8 cellular contexts compared by ENCODE assay signal in the genomic region with DNA sequence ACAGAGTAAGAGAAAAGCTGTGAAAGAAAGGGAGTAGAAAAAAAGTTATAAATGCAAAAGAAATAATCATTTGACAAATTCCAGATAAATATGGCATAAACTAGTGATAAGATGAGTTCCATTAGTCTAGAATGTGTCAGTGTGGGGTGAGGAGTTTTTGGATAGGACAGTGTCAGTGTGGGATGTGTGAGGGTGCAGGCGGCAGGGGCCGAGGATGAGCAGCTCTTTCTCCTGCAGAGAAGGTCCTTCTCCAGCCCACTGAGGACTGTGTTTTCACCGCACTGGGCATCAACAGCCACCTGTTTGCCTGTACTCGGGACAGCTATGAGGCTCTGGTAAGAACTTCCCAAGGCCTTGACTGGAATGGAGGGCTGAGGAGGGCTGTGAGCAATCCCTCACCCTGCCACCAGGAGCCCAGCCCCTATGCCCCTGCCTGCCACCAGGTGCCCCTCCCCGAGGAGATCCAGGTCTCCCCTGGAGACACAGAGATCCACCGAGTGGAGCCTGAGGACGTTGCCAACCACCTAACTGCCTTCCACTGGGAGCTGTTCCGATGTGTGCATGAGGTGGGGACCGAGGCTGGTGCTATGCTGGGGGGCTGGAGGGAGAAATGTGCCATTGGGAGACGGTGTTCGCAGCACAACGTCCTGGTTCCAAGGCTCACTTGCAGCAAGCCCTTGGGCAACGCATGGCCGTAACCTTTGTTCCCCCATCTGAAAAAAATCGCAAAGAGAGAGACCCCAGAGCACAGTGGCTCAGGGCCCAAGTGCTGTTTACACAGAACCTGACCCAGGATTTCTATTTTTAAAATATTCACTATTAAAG. TPM values are rescaled to one million over a fixed set of nuclear protein-coding genes. Genes with fewer than 3 reads are reported as not detected.
A peak's percentile ranks its signal among the peaks of the same experiment; 100 is the strongest.
DNase-seq lines count a peak whose midpoint lies in the region; ATAC-seq and TF ChIP-seq lines count a peak whose summit lies in the region.

No MANE protein-coding gene starts in this region.

- peak overlapping the region; percentile 78 to 86 (median 82) for H3K4me3 Mint-ChIP-seq in CD4-positive, alpha-beta memory T cell
- peak overlapping the region; percentile 77 to 94 (median 86) for H3K4me3 Mint-ChIP-seq in IgD-negative memory B cell
- peak overlapping the region; percentile 57 for H3K4me3 Mint-ChIP-seq in activated CD4-positive, alpha-beta memory T cell treated with anti-CD3 and anti-CD28 coated beads for 36 hours
- H3K4me3 Mint-ChIP-seq in stimulated activated effector memory CD8-positive, alpha-beta T cell treated with anti-CD3 and anti-CD28 coated beads, Interleukin-12 subunit alpha, Interleukin-12 subunit beta, amount 100 ng/mL, for 72 hours = peak overlapping the region; percentile 82

- no peak overlapping the region for H3K27ac ChIP-seq in CD4-positive, alpha-beta memory T cell (ENCODE audit: low read depth, low read length)

- peak; percentile 51 for ATAC-seq in stimulated activated effector memory CD8-positive, alpha-beta T cell treated with anti-CD3 and anti-CD28 coated beads, Interleukin-12 subunit alpha, Interleukin-12 subunit beta, amount 100 ng/mL, for 72 hours

- no peaks in the 10 kb centered on the region for H3K27me3 ChIP-seq in CD4-positive, alpha-beta memory T cell (ENCODE audit: insufficient read depth, low read length)

- peaks cover 6% of the 10 kb centered on the region for H3K4me1 ChIP-seq in CD4-positive, alpha-beta memory T cell (ENCODE audit: insufficient read depth, low read length)

- H3K4me1 Mint-ChIP-seq in CD4-positive, alpha-beta memory T cell = peaks cover 0 to 11% (median 7%) of the 10 kb centered on the region in 4 donors
- peaks cover 5 to 7% (median 5%) of the 10 kb centered on the region in 3 donors for H3K4me1 Mint-ChIP-seq in IgD-negative memory B cell
- peaks cover 8% of the 10 kb centered on the region for H3K4me1 Mint-ChIP-seq in activated CD4-positive, alpha-beta memory T cell treated with anti-CD3 and anti-CD28 coated beads for 36 hours (ENCODE audit: low read depth)
- H3K4me1 Mint-ChIP-seq in stimulated activated effector memory CD8-positive, alpha-beta T cell treated with anti-CD3 and anti-CD28 coated beads, Interleukin-12 subunit alpha, Interleukin-12 subunit beta, amount 100 ng/mL, for 72 hours = peaks cover 5% of the 10 kb centered on the region

- DNase-seq in CD4-positive, alpha-beta memory T cell = peak in 1 of 5 donors; percentile 14
- peak; percentile 38 for DNase-seq in activated CD4-positive, alpha-beta memory T cell treated with anti-CD3 and anti-CD28 coated beads for 36 hours
- DNase-seq in fibroblast of villous mesenchyme (ENCODE audit: low read depth) (no peak), GM03348 (ENCODE audit: low spot score) (no peak), cerebellar cortex (ENCODE audit: low spot score) (no peak), NCI-H187 (lab: John Stamatoyannopoulos, UW) (no peak)
- DNase-seq in stimulated activated effector memory CD8-positive, alpha-beta T cell treated with anti-CD3 and anti-CD28 coated beads, Interleukin-12 subunit alpha, Interleukin-12 subunit beta, amount 100 ng/mL, for 72 hours (ENCODE audit: low spot score in 2 of 2) = no peak

- peaks cover 0 to 2% of the 10 kb centered on the region in 2 donors for H3K36me3 Mint-ChIP-seq in CD4-positive, alpha-beta memory T cell
- no peaks in the 10 kb centered on the region for H3K36me3 Mint-ChIP-seq in IgD-negative memory B cell
- H3K36me3 Mint-ChIP-seq in activated CD4-positive, alpha-beta memory T cell treated with anti-CD3 and anti-CD28 coated beads for 36 hours = peaks cover 2% of the 10 kb centered on the region
- no peaks in the 10 kb centered on the region for H3K36me3 Mint-ChIP-seq in stimulated activated effector memory CD8-positive, alpha-beta T cell treated with anti-CD3 and anti-CD28 coated beads, Interleukin-12 subunit alpha, Interleukin-12 subunit beta, amount 100 ng/mL, for 72 hours

- H3K4me3 ChIP-seq in CD4-positive, alpha-beta memory T cell (ENCODE audit: low read length in 2 of 2) = no peak overlapping the region
- H3K4me3 ChIP-seq in fibroblast of villous mesenchyme (ENCODE audit: low read depth, low read length) = no peak overlapping the region

- no peaks in the 10 kb centered on the region for H3K36me3 ChIP-seq in CD4-positive, alpha-beta memory T cell (ENCODE audit: insufficient read depth, low read length)

- CTCF ChIA-PET in CD4-positive, alpha-beta memory T cell (lab: Charles Lee; ENCODE audit: partially characterized antibody) = interaction anchor here (0.6 to 6.3 kb wide), 28 partner anchors 7 to 194 kb away, joined by 3 to 100 read pairs (median 5); a partner anchor contains a TSS
- CTCF ChIA-PET in activated CD4-positive, alpha-beta memory T cell treated with anti-CD3 and anti-CD28 coated beads for 36 hours (lab: Charles Lee) = interaction anchor here (0.7 to 5.9 kb wide), 22 partner anchors 7 to 186 kb away, joined by 3 to 99 read pairs (median 6); a partner anchor contains a TSS

- intact Hi-C loops in CD4-positive, alpha-beta memory T cell (cut with micrococcal nuclease) = loop anchor here (1.0 to 2.0 kb wide), 3 partner anchors 50 to 177 kb away; a partner anchor contains a TSS
- intact Hi-C loops in activated CD4-positive, alpha-beta memory T cell treated with anti-CD3 and anti-CD28 coated beads for 36 hours (cut with micrococcal nuclease) = loop anchor here (1.0 kb wide), 1 partner anchor 77 kb away; no protein-coding TSS in a partner anchor

- TF ChIP-seq CTCF in fibroblast of villous mesenchyme (IDR thresholded peaks at IDR 0.05; ENCODE audit: insufficient read depth, low read depth, low read length) = peak; percentile 37

- H3K9me3 ChIP-seq in CD4-positive, alpha-beta memory T cell (ENCODE audit: control insufficient read depth in 1 of 2, low read length in 2 of 2) = no peaks in the 10 kb centered on the region

- H3K27me3 Mint-ChIP-seq in CD4-positive, alpha-beta memory T cell = no peaks in the 10 kb centered on the region
- H3K27me3 Mint-ChIP-seq in IgD-negative memory B cell = no peaks in the 10 kb centered on the region
- no peaks in the 10 kb centered on the region for H3K27me3 Mint-ChIP-seq in activated CD4-positive, alpha-beta memory T cell treated with anti-CD3 and anti-CD28 coated beads for 36 hours

- H3K27ac Mint-ChIP-seq in CD4-positive, alpha-beta memory T cell = peak overlapping the region in 4 of 7 donors; percentile 23 to 80 (median 68)
- H3K27ac Mint-ChIP-seq in IgD-negative memory B cell = no peak overlapping the region
- H3K27ac Mint-ChIP-seq in activated CD4-positive, alpha-beta memory T cell treated with anti-CD3 and anti-CD28 coated beads for 36 hours = no peak overlapping the region
- H3K27ac Mint-ChIP-seq in stimulated activated effector memory CD8-positive, alpha-beta T cell treated with anti-CD3 and anti-CD28 coated beads, Interleukin-12 subunit alpha, Interleukin-12 subunit beta, amount 100 ng/mL, for 72 hours = no peak overlapping the region

- H3K9me3 Mint-ChIP-seq in CD4-positive, alpha-beta memory T cell = no peaks in the 10 kb centered on the region
- no peaks in the 10 kb centered on the region for H3K9me3 Mint-ChIP-seq in IgD-negative memory B cell
- no peaks in the 10 kb centered on the region for H3K9me3 Mint-ChIP-seq in activated CD4-positive, alpha-beta memory T cell treated with anti-CD3 and anti-CD28 coated beads for 36 hours
- no peaks in the 10 kb centered on the region for H3K9me3 Mint-ChIP-seq in stimulated activated effector memory CD8-positive, alpha-beta T cell treated with anti-CD3 and anti-CD28 coated beads, Interleukin-12 subunit alpha, Interleukin-12 subunit beta, amount 100 ng/mL, for 72 hours

- POLR2A ChIA-PET in CD4-positive, alpha-beta memory T cell (lab: Charles Lee; ENCODE audit: partially characterized antibody) = interaction anchor here (0.6 to 2.3 kb wide), 8 partner anchors 7 to 522 kb away, joined by 3 to 18 read pairs (median 6); a partner anchor contains a TSS
- POLR2A ChIA-PET in activated CD4-positive, alpha-beta memory T cell treated with anti-CD3 and anti-CD28 coated beads for 36 hours (lab: Charles Lee) = interaction anchor here (1.9 kb wide), 1 partner anchor 77 kb away, joined by 11 read pairs; no protein-coding TSS in a partner anchor

RNA-seq across cellular contexts. Expression of a gene that starts 13.1 kb away (rescaled TPM):
- total RNA-seq in CD4-positive, alpha-beta memory T cell = 1 to 10 TPM; 5.4 to 6.5 TPM
- under 1 TPM in 1 of 2 donors, not detected in 1; 0.13 TPM for polyA plus RNA-seq in CD4-positive, alpha-beta memory T cell
- polyA plus RNA-seq in IgD-negative memory B cell = 0.69 TPM
- total RNA-seq in activated CD4-positive, alpha-beta memory T cell treated with anti-CD3 and anti-CD28 coated beads for 36 hours = 1 to 10 TPM; 4.9 to 6.1 TPM
- 2.2 and 2.6 TPM in 2 replicates for total RNA-seq in fibroblast of villous mesenchyme

RNA-seq across cellular contexts. Expression of a gene that starts 28.7 kb away (rescaled TPM):
- 10 to 100 TPM; 34.4 to 34.7 TPM for total RNA-seq in CD4-positive, alpha-beta memory T cell
- 10 to 100 TPM in 1 of 2 donors, 1 to 10 TPM in 1; 5.2 to 13.6 TPM for polyA plus RNA-seq in CD4-positive, alpha-beta memory T cell
- polyA plus RNA-seq in IgD-negative memory B cell = 11.4 TPM
- total RNA-seq in activated CD4-positive, alpha-beta memory T cell treated with anti-CD3 and anti-CD28 coated beads for 36 hours = 10 to 100 TPM; 19.0 to 20.6 TPM
- total RNA-seq in fibroblast of villous mesenchyme = 6.1 and 11.2 TPM in 2 replicates

RNA-seq across cellular contexts. Expression of a gene that starts 50.1 kb away (rescaled TPM):
- 100 to 1,000 TPM; 142 to 146 TPM for total RNA-seq in CD4-positive, alpha-beta memory T cell
- polyA plus RNA-seq in CD4-positive, alpha-beta memory T cell = 10 to 100 TPM; 31.1 to 54.2 TPM
- 49.9 TPM for polyA plus RNA-seq in IgD-negative memory B cell
- 100 to 1,000 TPM in 1 of 2 experiments, 10 to 100 TPM in 1; 96.1 to 102 TPM for total RNA-seq in activated CD4-positive, alpha-beta memory T cell treated with anti-CD3 and anti-CD28 coated beads for 36 hours
- total RNA-seq in fibroblast of villous mesenchyme = 42.5 and 51.8 TPM in 2 replicates

Comparison
In these comparisons a context has a peak if more than half of its experiments do, and no peak if none do; other contexts are left out.
1. H3K27ac Mint-ChIP-seq: peak in CD4-positive, alpha-beta memory T cell (4 of 7); none in IgD-negative memory B cell (0 of 3), activated CD4-positive, alpha-beta memory T cell treated with anti-CD3 and anti-CD28 coated beads for 36 hours (single experiment) and stimulated activated effector memory CD8-positive, alpha-beta T cell treated with anti-CD3 and anti-CD28 coated beads, Interleukin-12 subunit alpha, Interleukin-12 subunit beta, amount 100 ng/mL, for 72 hours (single experiment).
2. Peak in every context shown above with its lines, with median percentiles within 50 percentile points of each other: H3K4me3 Mint-ChIP-seq.